Comparison of ENCODE assay signal across 16 cellular contexts in genomic region chr13:30063892-30064291, GRCh38.
A peak's percentile ranks its signal among the peaks of the same experiment; 100 is the strongest.
DNase-seq lines count a peak whose midpoint lies in the region; ATAC-seq and TF ChIP-seq lines count a peak whose summit lies in the region.
"Had no signal": no experiment of that assay in that cellular context is flagged by ENCODE, and none has a peak within 500 bp of the region (broad histone marks: within the 10 kb centered on the region; RNA-seq: fewer than 3 reads in every experiment).

No MANE protein-coding gene starts in this region.

- DNase-seq in NAMALWA (ENCODE audit: low spot score) (peak; percentile 20), NCI-H526 treated with DMSO at 0.1 percent for 48 hours (lab: John Stamatoyannopoulos, UW) (peak; percentile 76), left kidney (ENCODE audit: low read depth, low spot score) (peak; percentile 31), islet precursor cell (no peak), GM10266 (ENCODE audit: extremely low spot score) (no peak)
- DNase-seq: C1 segment of cervical spinal cord; Calu3; CD4-positive, alpha-beta memory T cell; COR-L47; DMS53; DMS79 treated with DMSO at 0.1 percent for 48 hours; GF-D8; GOT3; H7; HCEC 1CT had no signal

- no peak for ATAC-seq in HG02678 (IDR thresholded peaks at IDR 0.05; ENCODE audit: unreplicated experiment)

- TF ChIP-seq CTCF in GM10266 (IDR thresholded peaks at IDR 0.05; ENCODE audit: control insufficient read depth, insufficient read depth, low read depth, missing control alignments) = no peak

Comparison
In these comparisons a context has a peak if more than half of its experiments do, and no peak if none do; other contexts are left out.
1. DNase-seq: peak in NAMALWA (single experiment), NCI-H526 treated with DMSO at 0.1 percent for 48 hours (single experiment) and left kidney (single experiment); none in islet precursor cell (single experiment) and GM10266 (single experiment).